8 cellular contexts compared by ENCODE assay signal in genomic region chr9:4117835-4118610, GRCh38.
DNase-seq lines count a peak whose midpoint lies in the region; ATAC-seq, FAIRE-seq and TF ChIP-seq lines count a peak whose summit lies in the region.

No MANE protein-coding gene starts in this region.

- H3K4me1 ChIP-seq in testis (peaks cover 24% of the 10 kb centered on the region), gastrocnemius medialis (peaks cover 6 to 7% of the 10 kb centered on the region in 2 donors), mammary epithelial cell (ENCODE audit: insufficient read depth, low read length) (peaks cover 8% of the 10 kb centered on the region)

- H3K36me3 ChIP-seq in testis (ENCODE audit: low read depth, missing control alignments), result no peaks in the 10 kb centered on the region
- no peaks in the 10 kb centered on the region for H3K36me3 ChIP-seq in gastrocnemius medialis
- no peaks in the 10 kb centered on the region for H3K36me3 ChIP-seq in mammary epithelial cell (ENCODE audit: insufficient read depth, low read length)

- H3K4me3 ChIP-seq in testis, result peak overlapping the region; percentile 13 to 48
- H3K4me3 ChIP-seq in gastrocnemius medialis, result no peak overlapping the region
- H3K4me3 ChIP-seq in mammary epithelial cell (replicated peaks in 1 of 3; ENCODE audit: insufficient read depth in 1 of 3, low read depth in 2 of 3, low read length in 3 of 3), result no peak overlapping the region

- FAIRE-seq in GM12891 (lab: Jason Lieb, UNC), result peak; percentile 33

- CTCF ChIA-PET in mammary epithelial cell (lab: Charles Lee; ENCODE audit: low non-redundant PET), result no interaction called here

- in situ Hi-C loops in gastrocnemius medialis (cut with MboI; ENCODE audit: low sequenced_read_pairs in 4 of 4), result no loop called here
- in situ Hi-C loops in mammary epithelial cell (cut with MboI; ENCODE audit: low sequenced_read_pairs in 2 of 2), result no loop called here

- BruUV-seq in mammary epithelial cell (replicated peaks; lab: Mats Ljungman, UMichigan), result no TSS peak

- no peaks in the 10 kb centered on the region for H3K79me2 ChIP-seq in mammary epithelial cell (ENCODE audit: insufficient read depth, low read length)

- intact Hi-C loops in testis (cut with DNase I; ENCODE audit: low total_unique reads), result no loop called here
- intact Hi-C loops in gastrocnemius medialis (cut with DNase I; ENCODE audit: low total_unique reads), result no loop called here
- intact Hi-C loops in mammary epithelial cell (cut with micrococcal nuclease), result no loop called here

- no peak overlapping the region for H2AFZ ChIP-seq in mammary epithelial cell (ENCODE audit: low read depth, low read length)

- no peak for TF ChIP-seq POLR2A in GM12891 (IDR thresholded peaks at IDR 0.05; ENCODE audit: low read depth, low read length)
- no peak for TF ChIP-seq POLR2A in testis (IDR thresholded peaks at IDR 0.05)
- no peak for TF ChIP-seq POLR2A in gastrocnemius medialis (IDR thresholded peaks at IDR 0.05)

- H4K20me1 ChIP-seq in mammary epithelial cell (ENCODE audit: insufficient read depth, low read length), result no peaks in the 10 kb centered on the region

- peak; percentile 39 for DNase-seq in GM12891 (ENCODE audit: insufficient read length, low spot score)
- peak; percentile 30 for DNase-seq in NCI-H69 (lab: John Stamatoyannopoulos, UW)
- peak; percentile 9 for DNase-seq in activated effector memory CD4-positive, alpha-beta T cell treated with Interleukin-2 at 50 U/mL for 16 hours
- peak; percentile 70 for DNase-seq in testis
- DNase-seq in gastrocnemius medialis, result no peak
- DNase-seq in mammary epithelial cell, result no peak

- H3K27ac ChIP-seq in layer of hippocampus (ENCODE audit: low read depth, low read length) (peak overlapping the region; percentile 12), testis (peak overlapping the region; percentile 45 to 58), gastrocnemius medialis (no peak overlapping the region), mammary epithelial cell (ENCODE audit: insufficient read depth, low read depth, low read length) (no peak overlapping the region)

- H3K9ac ChIP-seq in mammary epithelial cell (ENCODE audit: insufficient read depth, low read length), result no peak overlapping the region

- H3K4me2 ChIP-seq in mammary epithelial cell (ENCODE audit: insufficient read depth, low read depth, low read length), result no peak overlapping the region

- 73 to 83% methylated on average over 23 to 61 of the region's 67 CpGs for WGBS in testis, 2 donors
- 98% methylated on average over 19 of the region's 67 CpGs for WGBS in mammary epithelial cell (ENCODE audit: low coverage, missing lambda C conversion rate)

- dilution Hi-C loops in mammary epithelial cell (cut with HindIII; ENCODE audit: low sequenced_read_pairs), result no loop called here

- ATAC-seq in GM21576 (IDR thresholded peaks at IDR 0.05; ENCODE audit: unreplicated experiment) (no peak), gastrocnemius medialis (no peak)

- H3K9me3 ChIP-seq in testis (no peaks in the 10 kb centered on the region), gastrocnemius medialis (no peaks in the 10 kb centered on the region), mammary epithelial cell (replicated peaks; ENCODE audit: insufficient read depth, low read length) (no peaks in the 10 kb centered on the region)

- TF ChIP-seq CTCF in testis (IDR thresholded peaks at IDR 0.05) (peak in 2 of 3 experiments; percentile 41 to 45), gastrocnemius medialis (IDR thresholded peaks at IDR 0.05 in 4 of 5, conservative IDR thresholded peaks at IDR 0.05 in 1 of 5) (no peak), mammary epithelial cell (conservative IDR thresholded peaks at IDR 0.05 in 1 of 2, IDR thresholded peaks at IDR 0.05 in 1 of 2; ENCODE audit: extremely low read depth in 1 of 2, insufficient read depth in 1 of 2, low read depth in 1 of 2, low read length in 2 of 2) (no peak)

- no peaks in the 10 kb centered on the region for H3K27me3 ChIP-seq in layer of hippocampus (ENCODE audit: control insufficient read depth, insufficient read depth, low read length)
- H3K27me3 ChIP-seq in testis, result no peaks in the 10 kb centered on the region
- no peaks in the 10 kb centered on the region for H3K27me3 ChIP-seq in gastrocnemius medialis
- H3K27me3 ChIP-seq in mammary epithelial cell (ENCODE audit: insufficient read depth, low read length), result no peaks in the 10 kb centered on the region

TF ChIP-seq in GM12891, 5 proteins besides CTCF, POLR2A, EP300 and RAD21:
- TF ChIP-seq POLR2AphosphoS5 (IDR thresholded peaks at IDR 0.05; ENCODE audit: low read depth, low read length) (no peak), TAF1 (IDR thresholded peaks at IDR 0.05; ENCODE audit: low read depth, low read length) (no peak), POU2F2 (IDR thresholded peaks at IDR 0.05; ENCODE audit: low read depth, low read length) (no peak)
TF ChIP-seq in GM12891: peak in this region for 0.

Comparison
In these comparisons a context has a peak if more than half of its experiments do, and no peak if none do; other contexts are left out.
1. DNase-seq: peak in GM12891 (single experiment), NCI-H69 (single experiment), activated effector memory CD4-positive, alpha-beta T cell treated with Interleukin-2 at 50 U/mL for 16 hours (single experiment) and testis (single experiment); none in gastrocnemius medialis (0 of 2) and mammary epithelial cell (single experiment).
2. H3K27ac ChIP-seq: peak in layer of hippocampus (single experiment) and testis (2 of 2); none in gastrocnemius medialis (0 of 4) and mammary epithelial cell (single experiment).
3. H3K4me3 ChIP-seq: peak in testis (2 of 2); none in gastrocnemius medialis (0 of 4) and mammary epithelial cell (0 of 3).
4. CTCF ChIP-seq: peak in testis (2 of 3); none in gastrocnemius medialis (0 of 5) and mammary epithelial cell (0 of 2).